ENCODE assay signal across 18 cellular contexts in the genomic region with DNA sequence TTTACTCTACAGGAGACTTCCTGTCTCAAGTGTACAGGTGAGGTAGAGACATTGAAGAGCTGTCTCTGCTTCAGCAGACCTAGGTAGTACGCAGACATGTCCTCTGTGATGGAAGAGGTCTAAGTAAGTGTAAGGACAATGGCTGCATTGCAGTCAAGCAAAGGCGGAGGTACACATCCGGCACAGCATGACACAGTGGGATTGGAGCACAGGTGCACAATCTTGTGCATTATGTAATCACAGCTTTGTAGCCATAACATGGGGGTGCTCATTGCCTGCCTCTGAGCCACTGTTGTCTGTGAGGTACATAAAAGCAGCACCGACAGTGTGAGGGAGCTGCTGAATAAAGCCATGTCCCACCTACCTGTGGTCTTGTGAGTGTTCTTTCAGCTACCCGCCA.
"Had no signal": no experiment of that assay in that cellular context is flagged by ENCODE, and none has a peak within 500 bp of the region (broad histone marks: within the 10 kb centered on the region; RNA-seq: fewer than 3 reads in every experiment).

No MANE protein-coding gene starts in this region.

- DNase-seq: activated CD8-positive, alpha-beta memory T cell treated with anti-CD3 and anti-CD28 coated beads for 24 hours; activated CD8-positive, alpha-beta memory T cell treated with anti-CD3 and anti-CD28 coated beads, Interleukin-2, amount 50 U/mL, for 48 hours; activated gamma-delta T cell; activated T-cell treated with anti-CD3 and anti-CD28 coated beads, Interleukin-2, amount 50 U/mL, for 48 hours; cortex of kidney; effector CD4-positive, alpha-beta T cell; head of caudate nucleus; kidney; right cardiac atrium; stomach had no signal

- H3K27ac Mint-ChIP-seq: activated naive CD4-positive, alpha-beta T cell treated with anti-CD3 and anti-CD28 coated beads, Interleukin-2, amount 50 U/mL, for 24 hours; type B pancreatic cell had no signal

- H3K36me3 ChIP-seq: breast epithelium, prostate gland, stomach had no signal

- H3K4me1 ChIP-seq: breast epithelium, prostate gland had no signal

- H3K9me3 Mint-ChIP-seq: activated naive CD4-positive, alpha-beta T cell treated with anti-CD3 and anti-CD28 coated beads, Interleukin-2, amount 50 U/mL, for 24 hours; neural crest cell; type B pancreatic cell had no signal

- H3K4me3 Mint-ChIP-seq: activated naive CD4-positive, alpha-beta T cell treated with anti-CD3 and anti-CD28 coated beads, Interleukin-2, amount 50 U/mL, for 24 hours; neural crest cell; type B pancreatic cell had no signal

- H3K27ac ChIP-seq: breast epithelium, prostate gland, skin epidermis, stomach had no signal

- FAIRE-seq: astrocyte, frontal cortex, kidney had no signal

- H3K4me3 ChIP-seq: breast epithelium, prostate gland, skin epidermis, stomach had no signal

- H3K27me3 Mint-ChIP-seq: type B pancreatic cell had no signal

- H3K4me1 Mint-ChIP-seq: activated naive CD4-positive, alpha-beta T cell treated with anti-CD3 and anti-CD28 coated beads, Interleukin-2, amount 50 U/mL, for 24 hours; neural crest cell had no signal

- H3K9me3 ChIP-seq: breast epithelium, prostate gland, stomach had no signal

- H3K36me3 Mint-ChIP-seq: activated naive CD4-positive, alpha-beta T cell treated with anti-CD3 and anti-CD28 coated beads, Interleukin-2, amount 50 U/mL, for 24 hours; type B pancreatic cell had no signal

- H3K27me3 ChIP-seq: breast epithelium, stomach had no signal
